In the genomic region with DNA sequence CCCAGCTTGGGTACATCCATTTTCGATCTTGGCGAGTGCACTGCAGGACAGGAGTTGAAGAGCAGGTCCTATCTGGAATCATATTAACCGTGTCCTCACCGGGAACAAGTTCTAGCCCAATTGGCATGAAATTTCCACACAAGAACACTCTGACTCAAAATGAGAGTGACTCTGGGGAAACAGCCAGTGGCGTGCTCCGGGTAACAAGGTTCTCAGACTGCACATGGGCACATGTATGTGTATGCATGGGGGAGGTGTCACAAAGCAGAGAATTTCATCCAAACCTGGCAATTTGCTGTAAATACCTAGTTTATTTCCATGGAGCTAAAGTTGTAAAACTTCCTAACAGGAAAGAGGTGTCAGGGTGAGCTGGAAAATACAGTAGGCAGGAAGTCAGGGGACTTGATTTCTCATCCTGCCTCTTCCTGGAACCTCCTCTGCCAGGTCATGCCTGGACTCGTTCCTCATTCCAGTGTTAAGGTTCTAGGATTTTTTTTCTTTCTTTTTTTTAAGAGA, we compare ENCODE assay signal across 8 cellular contexts. TPM values are rescaled to one million over a fixed set of nuclear protein-coding genes. Genes with fewer than 3 reads are reported as not detected.
A peak's percentile ranks its signal among the peaks of the same experiment; 100 is the strongest.
DNase-seq lines count a peak whose midpoint lies in the region; TF ChIP-seq lines count a peak whose summit lies in the region.

No MANE protein-coding gene starts in this region.

- TF ChIP-seq CTCF in NB4 (IDR thresholded peaks at IDR 0.05; ENCODE audit: low read depth, low read length) (no peak), osteoblast (IDR thresholded peaks at IDR 0.05; ENCODE audit: extremely low read depth, low read depth, low read length) (no peak)

- TF ChIP-seq POLR2A in NB4 (IDR thresholded peaks at IDR 0.05; ENCODE audit: extremely low read depth, insufficient read length) = no peak

- peaks cover 50% of the 10 kb centered on the region for H3K36me3 ChIP-seq in osteoblast (ENCODE audit: insufficient read depth, low read length)

- no peaks in the 10 kb centered on the region for H3K27me3 ChIP-seq in osteoblast (ENCODE audit: insufficient read depth, low read length)

- H3K79me2 ChIP-seq in osteoblast (ENCODE audit: insufficient read depth, low read length) = peaks cover 80% of the 10 kb centered on the region

- peaks cover 40% of the 10 kb centered on the region for H4K20me1 ChIP-seq in osteoblast (ENCODE audit: insufficient read depth, low read length)

- DNase-seq in CD1c-positive myeloid dendritic cell (ENCODE audit: extremely low spot score) (peak; percentile 79), NB4 (ENCODE audit: low read depth) (no peak), epithelial cell of prostate (ENCODE audit: low read depth, low spot score) (no peak), osteoblast (ENCODE audit: insufficient read length, low spot score, missing footprints) (no peak), NCI-H1694 (lab: John Stamatoyannopoulos, UW) (no peak), GM19238 (ENCODE audit: insufficient read length, low spot score) (no peak), NCI-H1105 treated with DMSO at 0.1 percent for 48 hours (lab: John Stamatoyannopoulos, UW) (no peak), medulla oblongata (ENCODE audit: extremely low spot score) (no peak)

- H3K9me3 ChIP-seq in osteoblast (ENCODE audit: low read depth, low read length) = peaks cover 2% of the 10 kb centered on the region

- H3K4me1 ChIP-seq in osteoblast (ENCODE audit: insufficient read depth, low read length) = peaks cover 25% of the 10 kb centered on the region

- H3K4me3 ChIP-seq in NB4 (ENCODE audit: low read depth, low read length) (peak overlapping the region; percentile 81), osteoblast (ENCODE audit: insufficient read depth, low read length) (peak overlapping the region; percentile 95)

- H3K4me2 ChIP-seq in osteoblast (ENCODE audit: insufficient read depth, low read length) = peak overlapping the region; percentile 78

- H3K27ac ChIP-seq in epithelial cell of prostate (peak overlapping the region; percentile 97), osteoblast (ENCODE audit: low read depth, low read length) (peak overlapping the region; percentile 87)

- H2AFZ ChIP-seq in osteoblast (ENCODE audit: low read length) = no peak overlapping the region

RNA-seq across cellular contexts. Expression of gene TUBB6, which starts 1.7 kb away (rescaled TPM):
- 312 and 425 TPM in 2 replicates for total RNA-seq in osteoblast

RNA-seq across cellular contexts. Expression of gene CIDEA, which starts 55.6 kb away (rescaled TPM):
- not detected in 2 replicates for total RNA-seq in osteoblast
